In the genomic region with DNA sequence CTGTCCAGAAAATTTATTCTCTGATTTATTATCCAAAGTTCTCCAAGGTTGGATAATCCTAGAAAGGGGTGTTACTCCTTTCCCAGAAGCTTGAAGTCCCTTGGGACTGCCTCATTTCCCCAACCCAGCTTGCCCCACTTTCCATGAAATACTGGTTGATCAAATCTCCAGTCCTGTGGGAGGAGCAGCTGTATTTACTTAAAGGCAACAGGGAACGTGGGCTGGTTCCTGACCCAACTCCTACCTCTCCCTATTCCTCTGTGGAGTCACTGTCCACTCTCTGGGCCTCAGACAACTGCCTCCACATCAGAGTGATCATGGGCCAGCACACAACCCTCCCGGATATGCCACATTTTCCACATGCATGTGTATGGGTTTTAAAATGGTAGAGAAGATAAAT, we compare ENCODE assay signal across 13 cellular contexts.
"Had no signal": no experiment of that assay in that cellular context is flagged by ENCODE, and none has a peak within 500 bp of the region (broad histone marks: within the 10 kb centered on the region; RNA-seq: fewer than 3 reads in every experiment).

No MANE protein-coding gene starts in this region.

- H3K27ac ChIP-seq: left ventricle myocardium inferior, tibial nerve, vagina, WERI-Rb-1 had no signal

- H3K9me3 Mint-ChIP-seq: activated naive CD4-positive, alpha-beta T cell treated with anti-CD3 and anti-CD28 coated beads, Interleukin-2, amount 10 ng/mL, durations not matched to agents 7 days and 5 days; endodermal cell; naive B cell had no signal

- H3K4me1 Mint-ChIP-seq: activated naive CD4-positive, alpha-beta T cell treated with anti-CD3 and anti-CD28 coated beads, Interleukin-2, amount 10 ng/mL, durations not matched to agents 7 days and 5 days; endodermal cell; naive B cell had no signal

- H3K36me3 Mint-ChIP-seq: activated CD8-positive, alpha-beta memory T cell treated with anti-CD3 and anti-CD28 coated beads, Interleukin-2, amount 10 ng/mL, durations not matched to agents 7 days and 5 days; activated naive CD4-positive, alpha-beta T cell treated with anti-CD3 and anti-CD28 coated beads, Interleukin-2, amount 10 ng/mL, durations not matched to agents 7 days and 5 days; naive B cell had no signal

- H3K4me3 Mint-ChIP-seq: activated CD8-positive, alpha-beta memory T cell treated with anti-CD3 and anti-CD28 coated beads, Interleukin-2, amount 10 ng/mL, durations not matched to agents 7 days and 5 days; activated naive CD4-positive, alpha-beta T cell treated with anti-CD3 and anti-CD28 coated beads, Interleukin-2, amount 10 ng/mL, durations not matched to agents 7 days and 5 days; endodermal cell; naive B cell had no signal

- H3K36me3 ChIP-seq: tibial nerve, vagina, WERI-Rb-1 had no signal

- H3K4me1 ChIP-seq: tibial nerve, vagina had no signal

- H3K4me3 ChIP-seq: left ventricle myocardium inferior, tibial nerve, vagina had no signal

- H3K27me3 Mint-ChIP-seq: activated CD8-positive, alpha-beta memory T cell treated with anti-CD3 and anti-CD28 coated beads, Interleukin-2, amount 10 ng/mL, durations not matched to agents 7 days and 5 days had no signal

- H3K27me3 ChIP-seq: tibial nerve, vagina had no signal

- H3K27ac Mint-ChIP-seq: activated CD8-positive, alpha-beta memory T cell treated with anti-CD3 and anti-CD28 coated beads, Interleukin-2, amount 10 ng/mL, durations not matched to agents 7 days and 5 days; activated naive CD4-positive, alpha-beta T cell treated with anti-CD3 and anti-CD28 coated beads, Interleukin-2, amount 10 ng/mL, durations not matched to agents 7 days and 5 days; endodermal cell; naive B cell had no signal

- DNase-seq: activated CD4-positive, alpha-beta T cell treated with anti-CD3 and anti-CD28 coated beads, Interleukin-2, amount 50 U/mL, for 48 hours; activated CD8-positive, alpha-beta memory T cell treated with anti-CD3 and anti-CD28 coated beads, Interleukin-2, amount 10 ng/mL, durations not matched to agents 7 days and 5 days; activated naive CD4-positive, alpha-beta T cell treated with anti-CD3 and anti-CD28 coated beads, Interleukin-2, amount 10 ng/mL, durations not matched to agents 7 days and 5 days; activated T-cell treated with anti-CD3 and anti-CD28 coated beads, Interleukin-2, amount 50 U/mL, for 1 hour; endodermal cell; left ventricle myocardium inferior; naive B cell; posterior cingulate gyrus; stimulated activated CD4-positive, alpha-beta T cell treated with anti-CD3 and anti-CD28 coated beads, Interleukin-4, amount 100 ng/mL, for 24 hours; stimulated activated naive CD4-positive, alpha-beta T cell; WERI-Rb-1 had no signal
